In genomic region chr7:23491502-23491901, GRCh38 we compare ENCODE assay signal across 13 cellular contexts. TPM values are rescaled to one million over a fixed set of nuclear protein-coding genes. Genes with fewer than 3 reads are reported as not detected.
DNase-seq lines count a peak whose midpoint lies in the region; ATAC-seq and TF ChIP-seq lines count a peak whose summit lies in the region.
"Had no signal": no experiment of that assay in that cellular context is flagged by ENCODE, and none has a peak within 500 bp of the region (broad histone marks: within the 10 kb centered on the region; RNA-seq: fewer than 3 reads in every experiment).

No MANE protein-coding gene starts in this region.

- BruUV-seq in Panc1 (replicated peaks; lab: Mats Ljungman, UMichigan): no TSS peak

- TF ChIP-seq CTCF in right atrium auricular region (IDR thresholded peaks at IDR 0.05) (no peak), Panc1 (IDR thresholded peaks at IDR 0.05) (no peak), choroid plexus epithelial cell (conservative IDR thresholded peaks at IDR 0.05; ENCODE audit: low read depth, low read length) (no peak), prostate gland (IDR thresholded peaks at IDR 0.05) (no peak)

- DNase-seq in Right ventricle myocardium superior (no peak), right atrium auricular region (ENCODE audit: low spot score) (no peak), Panc1 (ENCODE audit: low read depth, low spot score) (no peak), choroid plexus epithelial cell (ENCODE audit: low read depth) (peak; percentile 18), COLO668 (lab: John Stamatoyannopoulos, UW; ENCODE audit: unreplicated experiment) (no peak), prostate gland (ENCODE audit: low spot score) (no peak)
- DNase-seq: erythroblast, NCI-H345 had no signal

- peak; percentile 12 for ATAC-seq in Right ventricle myocardium superior (ENCODE audit: poor library complexity)
- peak; percentile 27; the same call in 1 of the 2 replicates for ATAC-seq in Panc1
- no peak for ATAC-seq in HG02973 (IDR thresholded peaks at IDR 0.05; ENCODE audit: unreplicated experiment)

- H3K27me3 ChIP-seq in right atrium auricular region (no peaks in the 10 kb centered on the region), Panc1 (ENCODE audit: control insufficient read depth, insufficient read depth, low read length) (no peaks in the 10 kb centered on the region), skeletal muscle satellite cell (ENCODE audit: control insufficient read depth, insufficient read depth, low read length) (no peaks in the 10 kb centered on the region), prostate gland (replicated peaks; ENCODE audit: insufficient read depth) (no peaks in the 10 kb centered on the region)
- H3K27me3 ChIP-seq: BE2C, neutrophil, suprapubic skin had no signal

- H3K9me3 ChIP-seq in right atrium auricular region (no peaks in the 10 kb centered on the region), Panc1 (ENCODE audit: control insufficient read depth, insufficient read depth, low read depth, low read length) (no peaks in the 10 kb centered on the region), skeletal muscle satellite cell (replicated peaks; ENCODE audit: low read length) (no peaks in the 10 kb centered on the region), prostate gland (no peaks in the 10 kb centered on the region)
- H3K9me3 ChIP-seq: BE2C, neutrophil, suprapubic skin had no signal

- H3K4me1 ChIP-seq in right atrium auricular region: no peaks in the 10 kb centered on the region
- peaks cover 4% of the 10 kb centered on the region for H3K4me1 ChIP-seq in Panc1 (ENCODE audit: control insufficient read depth, insufficient read depth, low read length)
- H3K4me1 ChIP-seq in skeletal muscle satellite cell (ENCODE audit: control insufficient read depth, insufficient read depth, low read length): peaks cover 7% of the 10 kb centered on the region
- no peaks in the 10 kb centered on the region for H3K4me1 ChIP-seq in prostate gland (replicated peaks)
- H3K4me1 ChIP-seq: BE2C, suprapubic skin had no signal

- CTCF ChIA-PET in Panc1 (lab: Charles Lee): interaction anchor here (0.6 kb wide), 1 partner anchor 73 kb away, joined by 3 read pairs; no protein-coding TSS in a partner anchor

- H3K4me3 ChIP-seq in right atrium auricular region (no peak overlapping the region), Panc1 (ENCODE audit: low read depth in 2 of 2, low read length in 2 of 2) (peak overlapping the region; percentile 50 to 65), choroid plexus epithelial cell (ENCODE audit: low read depth, low read length) (no peak overlapping the region), skeletal muscle satellite cell (ENCODE audit: low read length) (no peak overlapping the region), prostate gland (no peak overlapping the region)

- POLR2A ChIA-PET in Panc1 (lab: Charles Lee): interaction anchor here (1.0 kb wide), 1 partner anchor 22 kb away, joined by 6 read pairs; no protein-coding TSS in a partner anchor

- H3K36me3 ChIP-seq in right atrium auricular region (no peaks in the 10 kb centered on the region), Panc1 (ENCODE audit: control insufficient read depth, insufficient read depth, low read length) (no peaks in the 10 kb centered on the region), skeletal muscle satellite cell (ENCODE audit: insufficient read depth, low read length) (no peaks in the 10 kb centered on the region), prostate gland (no peaks in the 10 kb centered on the region)
- H3K36me3 ChIP-seq: BE2C had no signal

- H3K27ac ChIP-seq in right atrium auricular region: no peak overlapping the region
- peak overlapping the region; percentile 74 for H3K27ac ChIP-seq in Panc1 (ENCODE audit: low read length)
- no peak overlapping the region for H3K27ac ChIP-seq in prostate gland
- H3K27ac ChIP-seq: suprapubic skin had no signal

- no peak for TF ChIP-seq POLR2A in prostate gland (IDR thresholded peaks at IDR 0.05)

- no peak overlapping the region for H3K9ac ChIP-seq in skeletal muscle satellite cell (ENCODE audit: low read depth, low read length)

- intact Hi-C loops in Right ventricle myocardium superior (cut with DNase I) (no loop called here), Panc1 (cut with micrococcal nuclease; ENCODE audit: unreplicated experiment) (no loop called here), prostate gland (cut with DNase I) (no loop called here)

- in situ Hi-C loops in Panc1 (cut with HindIII; ENCODE audit: low pct_unique_long_range_greater_than_20kb, low sequenced_read_pairs): no loop called here

- WGBS in prostate gland: 56% methylated on average over 3 of the region's 3 CpGs

- H3K4me2 ChIP-seq in skeletal muscle satellite cell (ENCODE audit: low read length): peak overlapping the region; percentile 85

RNA-seq across cellular contexts. Expression of gene IGF2BP3, which starts 21.2 kb away (rescaled TPM):
- total RNA-seq in Right ventricle myocardium superior: not detected
- not detected for total RNA-seq in right atrium auricular region
- 80.2 TPM for total RNA-seq in Panc1 (2021; ENCODE audit: unreplicated experiment)
- polyA plus RNA-seq in Panc1 (2012; ENCODE audit: insufficient read length): 47.4 TPM
- 33.2 and 58.8 TPM in 2 replicates for total RNA-seq in skeletal muscle satellite cell (2012; rRNA removed)
- total RNA-seq in prostate gland: 1 to 10 TPM in 1 of 2 donors, not detected in 1; 9.6 TPM

RNA-seq across cellular contexts. Expression of gene TRA2A, which starts 40.3 kb away (rescaled TPM):
- total RNA-seq in Right ventricle myocardium superior: 25.0 TPM
- total RNA-seq in right atrium auricular region: 10 to 100 TPM; 16.0 to 26.7 TPM
- total RNA-seq in Panc1 (2021; ENCODE audit: unreplicated experiment): 106 TPM
- 63.3 TPM for polyA plus RNA-seq in Panc1 (2012; ENCODE audit: insufficient read length)
- total RNA-seq in skeletal muscle satellite cell (2012; rRNA removed): 22.1 and 39.5 TPM in 2 replicates
- 10 to 100 TPM; 34.3 to 46.0 TPM for total RNA-seq in prostate gland

Comparison
In these comparisons a context has a peak if more than half of its experiments do, and no peak if none do; other contexts are left out.
1. H3K4me3 ChIP-seq: peak in Panc1 (2 of 2); none in right atrium auricular region (0 of 2), choroid plexus epithelial cell (single experiment), skeletal muscle satellite cell (single experiment) and prostate gland (0 of 2).